18 cellular contexts compared by ENCODE assay signal in genomic region chr10:29620112-29620690, GRCh38. TPM values are rescaled to one million over a fixed set of nuclear protein-coding genes. Genes with fewer than 3 reads are reported as not detected.
DNase-seq lines count a peak whose midpoint lies in the region; ATAC-seq and TF ChIP-seq lines count a peak whose summit lies in the region.
"Had no signal": no experiment of that assay in that cellular context is flagged by ENCODE, and none has a peak within 500 bp of the region (broad histone marks: within the 10 kb centered on the region; RNA-seq: fewer than 3 reads in every experiment).

No MANE protein-coding gene starts in this region.

- BruUV-seq in MCF 10A (replicated peaks; lab: Mats Ljungman, UMichigan) (no TSS peak), mammary epithelial cell (replicated peaks; lab: Mats Ljungman, UMichigan) (no TSS peak)

- H3K36me3 Mint-ChIP-seq in MCF 10A (ENCODE audit: insufficient read depth, unreplicated experiment) (peaks cover 6% of the 10 kb centered on the region), nephron (ENCODE audit: low read depth) (peaks cover 6% of the 10 kb centered on the region), natural killer cell (no peaks in the 10 kb centered on the region)
- H3K36me3 Mint-ChIP-seq in stimulated activated naive B cell treated with anti-CD40 and anti-IgM and Interleukin-4, amounts not matched to agents 10 μg/mL and 1 μg/mL and 100 μg/mL, for 72 hours: no peaks in the 10 kb centered on the region

- no peak overlapping the region for H3K27ac ChIP-seq in mammary epithelial cell (ENCODE audit: insufficient read depth, low read depth, low read length)
- H3K27ac ChIP-seq in coronary artery: peak overlapping the region; percentile 77 to 79
- H3K27ac ChIP-seq in uterus: peak overlapping the region; percentile 87 to 98

- no peak overlapping the region for H2AFZ ChIP-seq in mammary epithelial cell (ENCODE audit: low read depth, low read length)

- no peak overlapping the region for H3K4me2 ChIP-seq in mammary epithelial cell (ENCODE audit: insufficient read depth, low read depth, low read length)

- H3K9me3 Mint-ChIP-seq in MCF 10A (ENCODE audit: unreplicated experiment) (no peaks in the 10 kb centered on the region), nephron (no peaks in the 10 kb centered on the region), natural killer cell (no peaks in the 10 kb centered on the region)
- H3K9me3 Mint-ChIP-seq in stimulated activated naive B cell treated with anti-CD40 and anti-IgM and Interleukin-4, amounts not matched to agents 10 μg/mL and 1 μg/mL and 100 μg/mL, for 72 hours: no peaks in the 10 kb centered on the region
- H3K9me3 Mint-ChIP-seq: HFFc6, T-cell had no signal

- no peaks in the 10 kb centered on the region for H3K9me3 ChIP-seq in mammary epithelial cell (replicated peaks; ENCODE audit: insufficient read depth, low read length)
- no peaks in the 10 kb centered on the region for H3K9me3 ChIP-seq in uterus
- H3K9me3 ChIP-seq: breast epithelium had no signal

- H3K27me3 ChIP-seq in mammary epithelial cell (ENCODE audit: insufficient read depth, low read length) (no peaks in the 10 kb centered on the region), uterus (no peaks in the 10 kb centered on the region)
- H3K27me3 ChIP-seq: breast epithelium had no signal

- H3K27ac Mint-ChIP-seq in MCF 10A (ENCODE audit: low read depth, unreplicated experiment) (peak overlapping the region; percentile 66), nephron (peak overlapping the region in 2 of 3 experiments; percentile 45 to 90), natural killer cell (no peak overlapping the region)
- H3K27ac Mint-ChIP-seq in stimulated activated naive B cell treated with anti-CD40 and anti-IgM and Interleukin-4, amounts not matched to agents 10 μg/mL and 1 μg/mL and 100 μg/mL, for 72 hours: no peak overlapping the region
- H3K27ac Mint-ChIP-seq: HFFc6, T-cell had no signal

- peaks cover 87% of the 10 kb centered on the region for H3K79me2 ChIP-seq in mammary epithelial cell (ENCODE audit: insufficient read depth, low read length)

- no peaks in the 10 kb centered on the region for H3K36me3 ChIP-seq in mammary epithelial cell (ENCODE audit: insufficient read depth, low read length)
- H3K36me3 ChIP-seq in uterus: no peaks in the 10 kb centered on the region
- H3K36me3 ChIP-seq: breast epithelium had no signal

- CTCF ChIA-PET in MCF 10A (lab: Yijun Ruan, JAX) (no interaction called here), mammary epithelial cell (lab: Charles Lee; ENCODE audit: low non-redundant PET) (no interaction called here)

- dilution Hi-C loops in mammary epithelial cell (cut with HindIII; ENCODE audit: low sequenced_read_pairs): no loop called here

- TF ChIP-seq CTCF in MCF 10A (IDR thresholded peaks at IDR 0.05; ENCODE audit: unreplicated experiment): no peak
- TF ChIP-seq CTCF in mammary epithelial cell (conservative IDR thresholded peaks at IDR 0.05 in 1 of 2, IDR thresholded peaks at IDR 0.05 in 1 of 2; ENCODE audit: extremely low read depth in 1 of 2, insufficient read depth in 1 of 2, low read depth in 1 of 2, low read length in 2 of 2): no peak
- no peak for TF ChIP-seq CTCF in coronary artery (IDR thresholded peaks at IDR 0.05)
- TF ChIP-seq CTCF in nephron (IDR thresholded peaks at IDR 0.05; ENCODE audit: unreplicated experiment in 3 of 3): no peak
- no peak for TF ChIP-seq CTCF in uterus (IDR thresholded peaks at IDR 0.05)
- TF ChIP-seq CTCF in natural killer cell (IDR thresholded peaks at IDR 0.05): no peak

- H3K4me1 ChIP-seq in mammary epithelial cell (ENCODE audit: insufficient read depth, low read length): peaks cover 36% of the 10 kb centered on the region
- peaks cover 5 to 29% of the 10 kb centered on the region in 2 donors for H3K4me1 ChIP-seq in uterus

- ATAC-seq in natural killer cell (no peak), GM18870 (IDR thresholded peaks at IDR 0.05; ENCODE audit: unreplicated experiment) (no peak)
- no peak for ATAC-seq in stimulated activated naive B cell treated with anti-CD40 and anti-IgM and Interleukin-4, amounts not matched to agents 10 μg/mL and 1 μg/mL and 100 μg/mL, for 72 hours (replicated peaks)
- ATAC-seq: T-cell had no signal

- TF ChIP-seq POLR2A in uterus (IDR thresholded peaks at IDR 0.05): no peak

- POLR2A ChIA-PET in MCF 10A (lab: Yijun Ruan, JAX): interaction anchor here (0.7 to 2.3 kb wide), 2 partner anchors 11 to 15 kb away, joined by 3 to 7 read pairs; partner anchors contain the start of gene SVIL

- H3K4me3 ChIP-seq in mammary epithelial cell (replicated peaks in 1 of 3; ENCODE audit: insufficient read depth in 1 of 3, low read depth in 2 of 3, low read length in 3 of 3) (no peak overlapping the region), coronary artery (no peak overlapping the region), uterus (no peak overlapping the region)
- H3K4me3 ChIP-seq: breast epithelium had no signal

- 100% methylated on average over 5 of the region's 5 CpGs for WGBS in mammary epithelial cell (ENCODE audit: low coverage, missing lambda C conversion rate)

- peaks cover 31% of the 10 kb centered on the region for H3K4me1 Mint-ChIP-seq in MCF 10A (ENCODE audit: insufficient read depth, unreplicated experiment)
- peaks cover 81% of the 10 kb centered on the region for H3K4me1 Mint-ChIP-seq in nephron
- H3K4me1 Mint-ChIP-seq in natural killer cell: peaks cover 19 to 30% of the 10 kb centered on the region in 2 donors
- no peaks in the 10 kb centered on the region for H3K4me1 Mint-ChIP-seq in stimulated activated naive B cell treated with anti-CD40 and anti-IgM and Interleukin-4, amounts not matched to agents 10 μg/mL and 1 μg/mL and 100 μg/mL, for 72 hours

- no peak for DNase-seq in MCF 10A (ENCODE audit: unreplicated experiment)
- no peak for DNase-seq in mammary epithelial cell
- no peak for DNase-seq in coronary artery (ENCODE audit: low spot score)
- no peak for DNase-seq in uterus
- DNase-seq in natural killer cell: no peak
- no peak for DNase-seq in stimulated activated naive B cell treated with anti-CD40 and anti-IgM and Interleukin-4, amounts not matched to agents 10 μg/mL and 1 μg/mL and 100 μg/mL, for 72 hours
- DNase-seq: activated CD4-positive, alpha-beta T cell treated with anti-CD3 and anti-CD28 coated beads for 1 hour; activated T-cell treated with anti-CD3 and anti-CD28 coated beads, Interleukin-2, amount 50 U/mL, for 1 hour; DND-41; HFFc6; KBM-7; left ventricle myocardium superior; NCI-H1694 treated with DMSO at 0.1 percent for 48 hours; SIG-M5; T-cell had no signal

- H4K20me1 ChIP-seq in mammary epithelial cell (ENCODE audit: insufficient read depth, low read length): no peaks in the 10 kb centered on the region

- no peak overlapping the region for H3K9ac ChIP-seq in mammary epithelial cell (ENCODE audit: insufficient read depth, low read length)

- H3K27me3 Mint-ChIP-seq in MCF 10A (ENCODE audit: insufficient read depth, unreplicated experiment) (no peaks in the 10 kb centered on the region), nephron (ENCODE audit: low read depth) (no peaks in the 10 kb centered on the region), natural killer cell (ENCODE audit: low read depth in 2 of 2) (no peaks in the 10 kb centered on the region)
- no peaks in the 10 kb centered on the region for H3K27me3 Mint-ChIP-seq in stimulated activated naive B cell treated with anti-CD40 and anti-IgM and Interleukin-4, amounts not matched to agents 10 μg/mL and 1 μg/mL and 100 μg/mL, for 72 hours
- H3K27me3 Mint-ChIP-seq: T-cell had no signal

- in situ Hi-C loops in mammary epithelial cell (cut with MboI; ENCODE audit: low sequenced_read_pairs in 2 of 2): no loop called here

- H3K4me3 Mint-ChIP-seq in MCF 10A (ENCODE audit: unreplicated experiment) (no peak overlapping the region), nephron (peak overlapping the region in 2 of 3 experiments; percentile 52 to 71), natural killer cell (no peak overlapping the region)
- no peak overlapping the region for H3K4me3 Mint-ChIP-seq in stimulated activated naive B cell treated with anti-CD40 and anti-IgM and Interleukin-4, amounts not matched to agents 10 μg/mL and 1 μg/mL and 100 μg/mL, for 72 hours
- H3K4me3 Mint-ChIP-seq: HFFc6, T-cell had no signal

- intact Hi-C loops in MCF 10A (cut with micrococcal nuclease) (no loop called here), mammary epithelial cell (cut with micrococcal nuclease) (no loop called here), uterus (cut with DNase I; ENCODE audit: low total_unique reads) (no loop called here), natural killer cell (cut with micrococcal nuclease) (no loop called here)

RNA-seq across cellular contexts. Expression of gene SVIL, which starts 14.6 kb away (rescaled TPM):
- total RNA-seq in MCF 10A (2022) (43.3 and 51.9 TPM in 2 replicates), mammary epithelial cell (100 to 1,000 TPM in 1 of 2 donors, 10 to 100 TPM in 1; 51.3 to 155 TPM), uterus (100 to 1,000 TPM; 108 to 316 (median 209) TPM), natural killer cell (10 to 100 TPM; 24.9 to 57.2 (median 33.5) TPM)
- polyA plus RNA-seq in mammary epithelial cell: 23.6 TPM
- polyA minus RNA-seq in mammary epithelial cell: 190 TPM

Comparison
In these comparisons a context has a peak if more than half of its experiments do, and no peak if none do; other contexts are left out.
1. H3K27ac Mint-ChIP-seq: peak in MCF 10A (single experiment) and nephron (2 of 3); none in natural killer cell (0 of 2) and stimulated activated naive B cell treated with anti-CD40 and anti-IgM and Interleukin-4, amounts not matched to agents 10 μg/mL and 1 μg/mL and 100 μg/mL, for 72 hours (single experiment).
2. H3K4me3 Mint-ChIP-seq: peak in nephron (2 of 3); none in MCF 10A (single experiment), natural killer cell (single experiment) and stimulated activated naive B cell treated with anti-CD40 and anti-IgM and Interleukin-4, amounts not matched to agents 10 μg/mL and 1 μg/mL and 100 μg/mL, for 72 hours (0 of 2).